In the genomic region with DNA sequence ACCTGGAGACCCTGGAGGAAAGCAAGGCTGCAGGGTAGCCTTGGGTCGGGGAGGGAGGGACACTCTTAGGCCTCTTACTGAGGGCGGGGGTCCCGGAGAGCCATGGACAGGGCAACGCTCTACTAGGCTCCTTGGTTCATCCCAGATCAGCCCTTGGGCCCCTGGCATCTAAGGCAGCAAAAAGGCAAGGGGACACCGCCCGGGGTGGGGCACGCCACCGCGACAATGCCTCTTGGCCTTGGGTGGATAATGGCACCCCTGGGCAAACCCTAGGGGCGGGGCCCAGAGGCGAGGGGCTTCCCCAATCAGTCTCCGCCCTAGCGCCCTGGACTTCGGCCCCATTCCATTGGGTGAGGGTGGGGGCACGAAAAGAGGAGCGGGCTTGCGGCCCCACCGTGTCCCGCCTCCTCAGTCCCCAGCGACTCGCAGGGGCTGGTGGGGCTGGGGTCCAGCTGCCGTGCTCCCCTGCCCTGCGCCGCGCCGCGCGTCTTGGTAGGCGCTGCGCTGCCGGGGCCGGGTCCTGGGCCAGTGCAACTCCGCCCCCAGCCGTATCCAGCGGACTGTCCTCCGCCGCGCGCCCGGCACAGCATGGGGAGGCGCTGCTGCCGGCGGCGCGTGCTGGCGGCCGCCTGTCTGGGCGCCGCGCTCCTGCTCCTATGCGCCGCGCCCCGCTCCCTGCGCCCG, we compare ENCODE assay signal across 1 cellular context.
TF ChIP-seq lines count a peak whose summit lies in the region.

Gene CHST13 (plus strand): TSS at position 411 of the 684 bp plus-strand sequence. CDS start 178 bp downstream, at position 589.

TF ChIP-seq in HepG2, 621 proteins besides CTCF, POLR2A, EP300 and RAD21 (continued from another document and continues in another):
- TF ChIP-seq HMGXB4 (CRISPR knock-in tag; IDR thresholded peaks at IDR 0.05; ENCODE audit: borderline replicate concordance in 1 of 2, low read depth in 1 of 2) (peak; percentile 57 to 66; a peak in 1 of 4 replicates), ZNF263 (CRISPR knock-in tag; IDR thresholded peaks at IDR 0.05) (peak; percentile 78), SNAI1 (CRISPR knock-in tag; IDR thresholded peaks at IDR 0.05; ENCODE audit: borderline replicate concordance) (peak; percentile 89; the same call in 1 of the 2 replicates), FOXK1 (CRISPR knock-in tag; IDR thresholded peaks at IDR 0.05; ENCODE audit: borderline replicate concordance, low read depth) (peak; percentile 47; the same call in 1 of the 2 replicates), RORA (CRISPR knock-in tag; IDR thresholded peaks at IDR 0.05) (no peak), ZBTB2 (CRISPR knock-in tag; IDR thresholded peaks at IDR 0.05; ENCODE audit: low read depth) (peak; percentile 74), ZNF563 (CRISPR knock-in tag; IDR thresholded peaks at IDR 0.05) (peak; percentile 69; the same call in 1 of the 2 replicates), TFE3 (CRISPR knock-in tag; IDR thresholded peaks at IDR 0.05) (peak; percentile 55; the same call in 1 of the 2 replicates), REL (CRISPR knock-in tag; conservative IDR thresholded peaks at IDR 0.05) (peak; percentile 25; the same call in 1 of the 2 replicates), ZNF296 (CRISPR knock-in tag; conservative IDR thresholded peaks at IDR 0.05) (no peak), TBX2 (CRISPR knock-in tag; IDR thresholded peaks at IDR 0.05; ENCODE audit: borderline replicate concordance) (peak; percentile 72; the same call in 1 of the 2 replicates), KMT2B (CRISPR knock-in tag; IDR thresholded peaks at IDR 0.05) (0 out of 2 replicates have a peak, but pooled peaks have one; percentile 18), ZNF672 (CRISPR knock-in tag; IDR thresholded peaks at IDR 0.05) (no peak), CENPX (CRISPR knock-in tag; IDR thresholded peaks at IDR 0.05) (no peak), MXI1 (IDR thresholded peaks at IDR 0.05; ENCODE audit: borderline replicate concordance, low read depth, low read length) (peak; percentile 17; the same call in 1 of the 3 replicates), ZNF740 (CRISPR knock-in tag; IDR thresholded peaks at IDR 0.05) (0 out of 2 replicates have a peak, but pooled peaks have one; percentile 5), ZNF788 (CRISPR knock-in tag; IDR thresholded peaks at IDR 0.05; ENCODE audit: borderline replicate concordance) (peak; percentile 25; the same call in 1 of the 2 replicates), NR2F1 (CRISPR knock-in tag; IDR thresholded peaks at IDR 0.05) (peak in 1 of 2 experiments; percentile 38; a peak in 1 of 4 replicates), TOE1 (CRISPR knock-in tag; IDR thresholded peaks at IDR 0.05) (0 out of 2 replicates have a peak, but pooled peaks have one; percentile 57), ZC3H13 (CRISPR knock-in tag; IDR thresholded peaks at IDR 0.05) (peak; percentile 38; the same call in 1 of the 2 replicates), ZSCAN31 (CRISPR knock-in tag; IDR thresholded peaks at IDR 0.05; ENCODE audit: low read depth) (no peak), SPEN (CRISPR knock-in tag; IDR thresholded peaks at IDR 0.05; ENCODE audit: low read depth) (peak; percentile 45), ZNF709 (CRISPR knock-in tag; IDR thresholded peaks at IDR 0.05) (peak; percentile 13; the same call in 1 of the 2 replicates)
- TF ChIP-seq, protein P1, sequence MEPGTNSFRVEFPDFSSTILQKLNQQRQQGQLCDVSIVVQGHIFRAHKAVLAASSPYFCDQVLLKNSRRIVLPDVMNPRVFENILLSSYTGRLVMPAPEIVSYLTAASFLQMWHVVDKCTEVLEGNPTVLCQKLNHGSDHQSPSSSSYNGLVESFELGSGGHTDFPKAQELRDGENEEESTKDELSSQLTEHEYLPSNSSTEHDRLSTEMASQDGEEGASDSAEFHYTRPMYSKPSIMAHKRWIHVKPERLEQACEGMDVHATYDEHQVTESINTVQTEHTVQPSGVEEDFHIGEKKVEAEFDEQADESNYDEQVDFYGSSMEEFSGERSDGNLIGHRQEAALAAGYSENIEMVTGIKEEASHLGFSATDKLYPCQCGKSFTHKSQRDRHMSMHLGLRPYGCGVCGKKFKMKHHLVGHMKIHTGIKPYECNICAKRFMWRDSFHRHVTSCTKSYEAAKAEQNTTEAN (CRISPR knock-in tag; conservative IDR thresholded peaks at IDR 0.05): peak; percentile 66; the same call in 1 of the 2 replicates
- TF ChIP-seq, protein P2, sequence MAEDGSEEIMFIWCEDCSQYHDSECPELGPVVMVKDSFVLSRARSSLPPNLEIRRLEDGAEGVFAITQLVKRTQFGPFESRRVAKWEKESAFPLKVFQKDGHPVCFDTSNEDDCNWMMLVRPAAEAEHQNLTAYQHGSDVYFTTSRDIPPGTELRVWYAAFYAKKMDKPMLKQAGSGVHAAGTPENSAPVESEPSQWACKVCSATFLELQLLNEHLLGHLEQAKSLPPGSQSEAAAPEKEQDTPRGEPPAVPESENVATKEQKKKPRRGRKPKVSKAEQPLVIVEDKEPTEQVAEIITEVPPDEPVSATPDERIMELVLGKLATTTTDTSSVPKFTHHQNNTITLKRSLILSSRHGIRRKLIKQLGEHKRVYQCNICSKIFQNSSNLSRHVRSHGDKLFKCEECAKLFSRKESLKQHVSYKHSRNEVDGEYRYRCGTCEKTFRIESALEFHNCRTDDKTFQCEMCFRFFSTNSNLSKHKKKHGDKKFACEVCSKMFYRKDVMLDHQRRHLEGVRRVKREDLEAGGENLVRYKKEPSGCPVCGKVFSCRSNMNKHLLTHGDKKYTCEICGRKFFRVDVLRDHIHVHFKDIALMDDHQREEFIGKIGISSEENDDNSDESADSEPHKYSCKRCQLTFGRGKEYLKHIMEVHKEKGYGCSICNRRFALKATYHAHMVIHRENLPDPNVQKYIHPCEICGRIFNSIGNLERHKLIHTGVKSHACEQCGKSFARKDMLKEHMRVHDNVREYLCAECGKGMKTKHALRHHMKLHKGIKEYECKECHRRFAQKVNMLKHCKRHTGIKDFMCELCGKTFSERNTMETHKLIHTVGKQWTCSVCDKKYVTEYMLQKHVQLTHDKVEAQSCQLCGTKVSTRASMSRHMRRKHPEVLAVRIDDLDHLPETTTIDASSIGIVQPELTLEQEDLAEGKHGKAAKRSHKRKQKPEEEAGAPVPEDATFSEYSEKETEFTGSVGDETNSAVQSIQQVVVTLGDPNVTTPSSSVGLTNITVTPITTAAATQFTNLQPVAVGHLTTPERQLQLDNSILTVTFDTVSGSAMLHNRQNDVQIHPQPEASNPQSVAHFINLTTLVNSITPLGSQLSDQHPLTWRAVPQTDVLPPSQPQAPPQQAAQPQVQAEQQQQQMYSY (CRISPR knock-in tag; IDR thresholded peaks at IDR 0.05): peak; percentile 51; the same call in 1 of the 2 replicates
- TF ChIP-seq, protein P3, sequence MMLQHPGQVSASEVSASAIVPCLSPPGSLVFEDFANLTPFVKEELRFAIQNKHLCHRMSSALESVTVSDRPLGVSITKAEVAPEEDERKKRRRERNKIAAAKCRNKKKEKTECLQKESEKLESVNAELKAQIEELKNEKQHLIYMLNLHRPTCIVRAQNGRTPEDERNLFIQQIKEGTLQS (CRISPR knock-in tag; IDR thresholded peaks at IDR 0.05): 0 out of 2 replicates have a peak, but pooled peaks have one; percentile 27
- TF ChIP-seq, protein P4, sequence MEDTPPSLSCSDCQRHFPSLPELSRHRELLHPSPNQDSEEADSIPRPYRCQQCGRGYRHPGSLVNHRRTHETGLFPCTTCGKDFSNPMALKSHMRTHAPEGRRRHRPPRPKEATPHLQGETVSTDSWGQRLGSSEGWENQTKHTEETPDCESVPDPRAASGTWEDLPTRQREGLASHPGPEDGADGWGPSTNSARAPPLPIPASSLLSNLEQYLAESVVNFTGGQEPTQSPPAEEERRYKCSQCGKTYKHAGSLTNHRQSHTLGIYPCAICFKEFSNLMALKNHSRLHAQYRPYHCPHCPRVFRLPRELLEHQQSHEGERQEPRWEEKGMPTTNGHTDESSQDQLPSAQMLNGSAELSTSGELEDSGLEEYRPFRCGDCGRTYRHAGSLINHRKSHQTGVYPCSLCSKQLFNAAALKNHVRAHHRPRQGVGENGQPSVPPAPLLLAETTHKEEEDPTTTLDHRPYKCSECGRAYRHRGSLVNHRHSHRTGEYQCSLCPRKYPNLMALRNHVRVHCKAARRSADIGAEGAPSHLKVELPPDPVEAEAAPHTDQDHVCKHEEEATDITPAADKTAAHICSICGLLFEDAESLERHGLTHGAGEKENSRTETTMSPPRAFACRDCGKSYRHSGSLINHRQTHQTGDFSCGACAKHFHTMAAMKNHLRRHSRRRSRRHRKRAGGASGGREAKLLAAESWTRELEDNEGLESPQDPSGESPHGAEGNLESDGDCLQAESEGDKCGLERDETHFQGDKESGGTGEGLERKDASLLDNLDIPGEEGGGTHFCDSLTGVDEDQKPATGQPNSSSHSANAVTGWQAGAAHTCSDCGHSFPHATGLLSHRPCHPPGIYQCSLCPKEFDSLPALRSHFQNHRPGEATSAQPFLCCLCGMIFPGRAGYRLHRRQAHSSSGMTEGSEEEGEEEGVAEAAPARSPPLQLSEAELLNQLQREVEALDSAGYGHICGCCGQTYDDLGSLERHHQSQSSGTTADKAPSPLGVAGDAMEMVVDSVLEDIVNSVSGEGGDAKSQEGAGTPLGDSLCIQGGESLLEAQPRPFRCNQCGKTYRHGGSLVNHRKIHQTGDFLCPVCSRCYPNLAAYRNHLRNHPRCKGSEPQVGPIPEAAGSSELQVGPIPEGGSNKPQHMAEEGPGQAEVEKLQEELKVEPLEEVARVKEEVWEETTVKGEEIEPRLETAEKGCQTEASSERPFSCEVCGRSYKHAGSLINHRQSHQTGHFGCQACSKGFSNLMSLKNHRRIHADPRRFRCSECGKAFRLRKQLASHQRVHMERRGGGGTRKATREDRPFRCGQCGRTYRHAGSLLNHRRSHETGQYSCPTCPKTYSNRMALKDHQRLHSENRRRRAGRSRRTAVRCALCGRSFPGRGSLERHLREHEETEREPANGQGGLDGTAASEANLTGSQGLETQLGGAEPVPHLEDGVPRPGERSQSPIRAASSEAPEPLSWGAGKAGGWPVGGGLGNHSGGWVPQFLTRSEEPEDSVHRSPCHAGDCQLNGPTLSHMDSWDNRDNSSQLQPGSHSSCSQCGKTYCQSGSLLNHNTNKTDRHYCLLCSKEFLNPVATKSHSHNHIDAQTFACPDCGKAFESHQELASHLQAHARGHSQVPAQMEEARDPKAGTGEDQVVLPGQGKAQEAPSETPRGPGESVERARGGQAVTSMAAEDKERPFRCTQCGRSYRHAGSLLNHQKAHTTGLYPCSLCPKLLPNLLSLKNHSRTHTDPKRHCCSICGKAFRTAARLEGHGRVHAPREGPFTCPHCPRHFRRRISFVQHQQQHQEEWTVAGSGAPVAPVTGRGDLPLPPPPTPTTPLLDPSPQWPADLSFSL (CRISPR knock-in tag; IDR thresholded peaks at IDR 0.05): peak; percentile 78
- TF ChIP-seq, protein P5, sequence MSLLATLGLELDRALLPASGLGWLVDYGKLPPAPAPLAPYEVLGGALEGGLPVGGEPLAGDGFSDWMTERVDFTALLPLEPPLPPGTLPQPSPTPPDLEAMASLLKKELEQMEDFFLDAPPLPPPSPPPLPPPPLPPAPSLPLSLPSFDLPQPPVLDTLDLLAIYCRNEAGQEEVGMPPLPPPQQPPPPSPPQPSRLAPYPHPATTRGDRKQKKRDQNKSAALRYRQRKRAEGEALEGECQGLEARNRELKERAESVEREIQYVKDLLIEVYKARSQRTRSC (CRISPR knock-in tag; IDR thresholded peaks at IDR 0.05; ENCODE audit: low read depth): no peak
- TF ChIP-seq, protein P6, sequence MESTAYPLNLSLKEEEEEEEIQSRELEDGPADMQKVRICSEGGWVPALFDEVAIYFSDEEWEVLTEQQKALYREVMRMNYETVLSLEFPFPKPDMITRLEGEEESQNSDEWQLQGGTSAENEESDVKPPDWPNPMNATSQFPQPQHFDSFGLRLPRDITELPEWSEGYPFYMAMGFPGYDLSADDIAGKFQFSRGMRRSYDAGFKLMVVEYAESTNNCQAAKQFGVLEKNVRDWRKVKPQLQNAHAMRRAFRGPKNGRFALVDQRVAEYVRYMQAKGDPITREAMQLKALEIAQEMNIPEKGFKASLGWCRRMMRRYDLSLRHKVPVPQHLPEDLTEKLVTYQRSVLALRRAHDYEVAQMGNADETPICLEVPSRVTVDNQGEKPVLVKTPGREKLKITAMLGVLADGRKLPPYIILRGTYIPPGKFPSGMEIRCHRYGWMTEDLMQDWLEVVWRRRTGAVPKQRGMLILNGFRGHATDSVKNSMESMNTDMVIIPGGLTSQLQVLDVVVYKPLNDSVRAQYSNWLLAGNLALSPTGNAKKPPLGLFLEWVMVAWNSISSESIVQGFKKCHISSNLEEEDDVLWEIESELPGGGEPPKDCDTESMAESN (CRISPR knock-in tag; conservative IDR thresholded peaks at IDR 0.05): peak; percentile 32
